Comparison of ENCODE assay signal across 25 cellular contexts in genomic region chr18:73419531-73419930, GRCh38.
"Had no signal": no experiment of that assay in that cellular context is flagged by ENCODE, and none has a peak within 500 bp of the region (broad histone marks: within the 10 kb centered on the region; RNA-seq: fewer than 3 reads in every experiment).

No MANE protein-coding gene starts in this region.

- H3K4me1 Mint-ChIP-seq: mesothelial cell of epicardium; naive B cell; naive thymus-derived CD8-positive, alpha-beta T cell had no signal

- H3K4me3 Mint-ChIP-seq: dendritic cell treated with granulocyte-macrophage colony-stimulating factor and Interleukin-4, amounts not matched to agents 40 ng/mL and 50 ng/mL, for 4 days; effector memory CD8-positive, alpha-beta T cell; endodermal cell; mesothelial cell of epicardium; naive B cell; naive thymus-derived CD8-positive, alpha-beta T cell had no signal

- H3K27me3 ChIP-seq: colonic mucosa, gastrocnemius medialis, heart right ventricle, left lung had no signal

- H3K36me3 ChIP-seq: colonic mucosa, gastrocnemius medialis, heart right ventricle, left lung, lower lobe of right lung had no signal

- H3K9me3 Mint-ChIP-seq: effector memory CD8-positive, alpha-beta T cell; endodermal cell; mesothelial cell of epicardium had no signal

- H3K27ac ChIP-seq: colonic mucosa, epithelial cell of prostate, gastrocnemius medialis, heart right ventricle, left lung, lower lobe of right lung had no signal

- H3K4me3 ChIP-seq: colonic mucosa, gastrocnemius medialis, heart right ventricle, left lung, lower lobe of right lung, mucosa of descending colon had no signal

- H3K27ac Mint-ChIP-seq: dendritic cell treated with granulocyte-macrophage colony-stimulating factor and Interleukin-4, amounts not matched to agents 40 ng/mL and 50 ng/mL, for 4 days; effector memory CD8-positive, alpha-beta T cell; endodermal cell; mesothelial cell of epicardium; naive B cell; naive thymus-derived CD8-positive, alpha-beta T cell had no signal

- H3K27me3 Mint-ChIP-seq: dendritic cell treated with granulocyte-macrophage colony-stimulating factor and Interleukin-4, amounts not matched to agents 40 ng/mL and 50 ng/mL, for 4 days; effector memory CD8-positive, alpha-beta T cell; naive B cell had no signal

- DNase-seq: colonic mucosa; cortex of kidney; effector CD8-positive, alpha-beta T cell; effector memory CD8-positive, alpha-beta T cell; endodermal cell; erythroblast; foreskin fibroblast; foreskin melanocyte; gastrocnemius medialis; glutamatergic neuron; head of caudate nucleus; heart right ventricle; hippocampal formation; left cardiac atrium; left lung; left ventricle myocardium superior; lower lobe of right lung; mesenchymal stem cell; mucosa of descending colon; naive B cell; naive thymus-derived CD8-positive, alpha-beta T cell had no signal

- H3K9me3 ChIP-seq: colonic mucosa, gastrocnemius medialis, lower lobe of right lung, mucosa of descending colon had no signal

- H3K36me3 Mint-ChIP-seq: mesothelial cell of epicardium; naive B cell; naive thymus-derived CD8-positive, alpha-beta T cell had no signal

- H3K4me1 ChIP-seq: colonic mucosa, gastrocnemius medialis, heart right ventricle, left lung, lower lobe of right lung had no signal

- ATAC-seq: effector memory CD8-positive, alpha-beta T cell; esophagus mucosa; gastrocnemius medialis; heart right ventricle; left cardiac atrium; left lung; left ventricle myocardium superior; lower lobe of right lung; mucosa of descending colon; naive thymus-derived CD8-positive, alpha-beta T cell had no signal
